ENCODE assay signal across 1 cellular context in genomic region chr2:169637620-169638019, GRCh38.
TF ChIP-seq lines count a peak whose summit lies in the region.

No MANE protein-coding gene starts in this region.

TF ChIP-seq in K562, 482 proteins besides CTCF, POLR2A, EP300 and RAD21 (continued from another document):
- no peak for TF ChIP-seq HMBOX1 (IDR thresholded peaks at IDR 0.05)
- TF ChIP-seq FIP1L1 (IDR thresholded peaks at IDR 0.05; ENCODE audit: low read depth, low read length, poor library complexity, severe bottlenecking) = no peak
- no peak for TF ChIP-seq NFXL1 (CRISPR knock-in tag; IDR thresholded peaks at IDR 0.05)
- TF ChIP-seq RBM22 (IDR thresholded peaks at IDR 0.05; ENCODE audit: low read depth, low read length, poor library complexity, severe bottlenecking) = peak; percentile 36
- TF ChIP-seq CEBPB (tag; IDR thresholded peaks at IDR 0.05) = peak; percentile 52; the same call in 1 of the 2 replicates
- TF ChIP-seq C11orf30 (IDR thresholded peaks at IDR 0.05; ENCODE audit: low read depth) = peak; percentile 56; the same call in 1 of the 2 replicates
- peak; percentile 25; the same call in 1 of the 2 replicates for TF ChIP-seq POLR2AphosphoS5 (IDR thresholded peaks at IDR 0.05; ENCODE audit: control insufficient read depth, insufficient read depth, low read depth, low read length)
- TF ChIP-seq MAFG (tag; conservative IDR thresholded peaks at IDR 0.05) = peak; percentile 31; the same call in 1 of the 2 replicates
